In the genomic region with DNA sequence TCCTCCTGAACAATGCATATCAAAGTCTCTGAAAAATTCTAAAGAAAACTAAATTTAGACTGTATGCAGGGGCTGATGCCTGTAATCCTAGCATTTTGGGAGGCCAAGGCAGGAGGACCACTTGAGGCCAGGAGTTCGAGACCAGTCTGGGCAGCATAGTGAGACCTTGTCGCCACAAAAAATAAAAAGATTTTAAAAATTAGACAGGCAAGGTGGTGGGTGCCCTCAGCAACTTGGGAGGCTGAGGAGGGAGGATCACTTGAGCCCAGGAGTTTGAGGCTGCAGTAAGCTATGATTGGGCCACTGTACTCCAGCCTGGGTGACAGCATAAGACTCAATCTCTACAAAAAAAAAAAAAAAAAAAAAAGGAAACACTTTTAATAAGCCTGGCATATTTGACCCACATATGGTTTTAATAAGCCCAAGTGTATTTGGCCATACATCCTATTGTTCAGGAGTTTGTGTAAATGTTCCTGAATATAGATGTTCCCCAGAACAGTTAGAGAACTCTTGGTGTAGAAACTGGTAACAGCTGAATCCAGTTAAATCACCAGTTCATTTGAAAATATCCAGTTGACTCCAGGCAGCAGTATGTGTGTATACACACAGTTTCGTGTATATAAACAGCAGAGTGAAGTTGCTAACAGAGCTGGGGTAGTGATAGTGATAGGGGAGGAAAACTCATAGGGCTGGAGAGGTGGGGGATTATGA, we compare ENCODE assay signal across 12 cellular contexts.
A peak's percentile ranks its signal among the peaks of the same experiment; 100 is the strongest.
DNase-seq lines count a peak whose midpoint lies in the region; ATAC-seq and TF ChIP-seq lines count a peak whose summit lies in the region.
"Had no signal": no experiment of that assay in that cellular context is flagged by ENCODE, and none has a peak within 500 bp of the region (broad histone marks: within the 10 kb centered on the region; RNA-seq: fewer than 3 reads in every experiment).

No MANE protein-coding gene starts in this region.

- H3K9me3 ChIP-seq in BLaER1, result peaks cover 1% of the 10 kb centered on the region
- H3K9me3 ChIP-seq in muscle layer of colon (ENCODE audit: low read length), result no peaks in the 10 kb centered on the region
- H3K9me3 ChIP-seq: body of pancreas had no signal

- ATAC-seq in HG02938 (IDR thresholded peaks at IDR 0.05; ENCODE audit: unreplicated experiment) (peak; percentile 33), GM18519 (IDR thresholded peaks at IDR 0.05; ENCODE audit: low FRiP score, unreplicated experiment) (no peak), GM21367 (IDR thresholded peaks at IDR 0.05; ENCODE audit: unreplicated experiment) (no peak), HG03457 (IDR thresholded peaks at IDR 0.05; ENCODE audit: unreplicated experiment) (no peak)

- in situ Hi-C loops in brain microvascular endothelial cell (cut with HindIII; ENCODE audit: low pct_ligation_motif_present, low sequenced_read_pairs), result no loop called here

- no peak overlapping the region for H3K27ac ChIP-seq in BLaER1
- peak overlapping the region; percentile 75 for H3K27ac ChIP-seq in brain microvascular endothelial cell
- H3K27ac ChIP-seq in muscle layer of colon (ENCODE audit: low read depth, low read length), result peak overlapping the region; percentile 59
- H3K27ac ChIP-seq: body of pancreas, foreskin keratinocyte had no signal

- no peak for TF ChIP-seq CTCF in brain microvascular endothelial cell (IDR thresholded peaks at IDR 0.05; ENCODE audit: low read depth, low read length, missing control alignments)

- H3K4me1 ChIP-seq in BLaER1 (peaks cover 21% of the 10 kb centered on the region), muscle layer of colon (ENCODE audit: insufficient read depth, low read length) (peaks cover 62% of the 10 kb centered on the region)
- H3K4me1 ChIP-seq: body of pancreas had no signal

- peak overlapping the region; percentile 30 for H3K4me2 ChIP-seq in BLaER1

- H3K27me3 ChIP-seq in BLaER1 (no peaks in the 10 kb centered on the region), brain microvascular endothelial cell (replicated peaks) (no peaks in the 10 kb centered on the region), muscle layer of colon (ENCODE audit: control insufficient read depth in 1 of 2, insufficient read depth in 2 of 2, low read length in 2 of 2) (no peaks in the 10 kb centered on the region)
- H3K27me3 ChIP-seq: body of pancreas, foreskin keratinocyte had no signal

- H3K36me3 ChIP-seq in BLaER1, result no peaks in the 10 kb centered on the region
- no peaks in the 10 kb centered on the region for H3K36me3 ChIP-seq in brain microvascular endothelial cell (replicated peaks)
- H3K36me3 ChIP-seq in muscle layer of colon (ENCODE audit: insufficient read depth, low read length), result no peaks in the 10 kb centered on the region

- H3K9ac ChIP-seq in BLaER1 (no peak overlapping the region), muscle layer of colon (ENCODE audit: low read length) (peak overlapping the region; percentile 40)

- H4K20me1 ChIP-seq in BLaER1, result no peaks in the 10 kb centered on the region

- no peak for DNase-seq in brain microvascular endothelial cell
- no peak for DNase-seq in NCI-H2029 treated with DMSO at 0.1 percent for 48 hours (lab: John Stamatoyannopoulos, UW)
- DNase-seq: foreskin keratinocyte, small intestine, T-helper 2 cell had no signal

- H3K4me3 ChIP-seq in BLaER1, result no peak overlapping the region
- H3K4me3 ChIP-seq in brain microvascular endothelial cell (ENCODE audit: low read depth, low read length), result no peak overlapping the region
- no peak overlapping the region for H3K4me3 ChIP-seq in muscle layer of colon (ENCODE audit: low read depth in 1 of 2, low read length in 2 of 2)
- H3K4me3 ChIP-seq: body of pancreas had no signal
